ENCODE assay signal across 8 cellular contexts in genomic region chr14:35814371-35815005, GRCh38. TPM values are rescaled to one million over a fixed set of nuclear protein-coding genes. Genes with fewer than 3 reads are reported as not detected.
A peak's percentile ranks its signal among the peaks of the same experiment; 100 is the strongest.
DNase-seq lines count a peak whose midpoint lies in the region; ATAC-seq and TF ChIP-seq lines count a peak whose summit lies in the region.

No MANE protein-coding gene starts in this region.

- no peaks in the 10 kb centered on the region for H3K4me1 ChIP-seq in prostate gland (replicated peaks)

- H3K27me3 ChIP-seq in prostate gland (replicated peaks; ENCODE audit: insufficient read depth), result no peaks in the 10 kb centered on the region

- 39% methylated on average over 3 of the region's 3 CpGs for WGBS in prostate gland

- no peaks in the 10 kb centered on the region for H3K9me3 ChIP-seq in prostate gland

- peak; percentile 39 for DNase-seq in AG10803 (ENCODE audit: low read depth)
- DNase-seq in OCI-M1 (lab: John Stamatoyannopoulos, UW), result peak; percentile 73
- peak; percentile 83 for DNase-seq in activated T-cell treated with anti-CD3 and anti-CD28 coated beads for 4 hours
- DNase-seq in foreskin fibroblast, result peak in 1 of 2 donors; percentile 61
- no peak for DNase-seq in prostate gland (ENCODE audit: low spot score)
- DNase-seq in middle frontal gyrus (ENCODE audit: extremely low spot score, low spot score), result no peak

- no peak overlapping the region for H3K27ac ChIP-seq in prostate gland

- H3K36me3 ChIP-seq in prostate gland, result no peaks in the 10 kb centered on the region

- TF ChIP-seq CTCF in AG10803 (conservative IDR thresholded peaks at IDR 0.05; ENCODE audit: low read length), result peak; percentile 89
- peak; percentile 83 for TF ChIP-seq CTCF in foreskin fibroblast (IDR thresholded peaks at IDR 0.05; ENCODE audit: low read depth, low read length)
- peak in 3 of 4 experiments; percentile 20 to 52 (median 43) for TF ChIP-seq CTCF in prostate gland (IDR thresholded peaks at IDR 0.05)

- intact Hi-C loops in prostate gland (cut with DNase I), result no loop called here

- ATAC-seq in GM18870 (IDR thresholded peaks at IDR 0.05; ENCODE audit: unreplicated experiment), result peak; percentile 71
- ATAC-seq in HG03558 (IDR thresholded peaks at IDR 0.05; ENCODE audit: extremely low read depth, unreplicated experiment), result peak; percentile 74

- no peak for TF ChIP-seq POLR2A in prostate gland (IDR thresholded peaks at IDR 0.05)

- H3K4me3 ChIP-seq in AG10803 (ENCODE audit: low read length) (no peak overlapping the region), foreskin fibroblast (ENCODE audit: low read depth in 1 of 2, low read length in 2 of 2) (no peak overlapping the region), prostate gland (no peak overlapping the region)

RNA-seq across cellular contexts. Expression of gene RALGAPA1, which starts 5.4 kb away (rescaled TPM):
- 10 to 100 TPM; 65.5 to 66.6 TPM for total RNA-seq in prostate gland

RNA-seq across cellular contexts. Expression of gene BRMS1L, which starts 11.7 kb away (rescaled TPM):
- total RNA-seq in prostate gland, result 1 to 10 TPM; 5.2 to 6.6 TPM

Comparison
In these comparisons a context has a peak if more than half of its experiments do, and no peak if none do; other contexts are left out.
1. DNase-seq: peak in AG10803 (single experiment), OCI-M1 (single experiment) and activated T-cell treated with anti-CD3 and anti-CD28 coated beads for 4 hours (single experiment); none in prostate gland (single experiment) and middle frontal gyrus (single experiment).
2. Peak in every context shown above with its lines, with median percentiles within 50 percentile points of each other: CTCF ChIP-seq.